ENCODE assay signal across 6 cellular contexts in the genomic region with DNA sequence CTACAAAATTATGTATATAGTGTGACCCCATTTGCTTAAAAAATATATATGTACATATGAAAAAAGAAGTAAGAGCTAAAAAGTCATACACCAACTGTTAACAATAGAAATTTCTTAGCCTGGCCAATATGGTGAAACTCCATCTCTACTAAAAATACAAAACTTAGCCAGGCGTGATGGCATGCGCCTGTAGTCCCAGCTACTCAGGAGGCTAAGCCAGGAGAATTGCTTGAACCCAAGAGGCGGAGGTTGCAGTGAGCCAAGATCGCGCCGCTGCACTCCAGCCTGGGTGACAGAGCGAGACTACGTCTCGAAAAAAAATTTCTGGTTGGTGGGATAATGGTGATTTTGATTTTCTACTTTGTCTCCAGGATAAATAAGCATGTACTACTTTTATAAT. TPM values are rescaled to one million over a fixed set of nuclear protein-coding genes. Genes with fewer than 3 reads are reported as not detected.
DNase-seq lines count a peak whose midpoint lies in the region; ATAC-seq and TF ChIP-seq lines count a peak whose summit lies in the region.
"Not testable (repeated sequence)": the region's sequence is repeated elsewhere in the genome, so short reads cannot be mapped to it uniquely, and the experiment has no call there.

No MANE protein-coding gene starts in this region.

- peak overlapping the region; percentile 64 for H3K27ac ChIP-seq in angular gyrus (ENCODE audit: low read depth, low read length)
- peak overlapping the region; percentile 39 for H3K27ac ChIP-seq in cingulate gyrus (ENCODE audit: low read depth, low read length)
- peak overlapping the region; percentile 47 to 51 for H3K27ac ChIP-seq in right atrium auricular region
- H3K27ac ChIP-seq in psoas muscle: peak overlapping the region; percentile 76
- H3K27ac ChIP-seq in substantia nigra (ENCODE audit: low read depth, low read length, poor library complexity, severe bottlenecking): peak overlapping the region; percentile 84

- ATAC-seq in psoas muscle: peak in 3 of 4 donors; percentile 44 to 81 (median 64)

- not testable (repeated sequence) for H3K4me3 ChIP-seq in right atrium auricular region, psoas muscle

- 56 to 65% (median 60%) methylated on average over 9 of the region's 9 CpGs for whole genome bisulfite sequencing in psoas muscle, 3 donors

- H3K4me1 ChIP-seq in right atrium auricular region: peaks cover 0 to 25% of the 10 kb centered on the region in 2 donors
- H3K4me1 ChIP-seq in psoas muscle: peaks cover 33% of the 10 kb centered on the region

- H3K9me3 ChIP-seq in right atrium auricular region, psoas muscle: not testable (repeated sequence)

- TF ChIP-seq CTCF in right atrium auricular region (IDR thresholded peaks at IDR 0.05); psoas muscle (IDR thresholded peaks at IDR 0.05): not testable (repeated sequence)

- H3K36me3 ChIP-seq in right atrium auricular region; psoas muscle (ENCODE audit: insufficient read depth in 1 of 2, low read depth in 1 of 2): not testable (repeated sequence)

- H3K27me3 ChIP-seq in right atrium auricular region; psoas muscle (ENCODE audit: insufficient read depth in 3 of 3, low read length in 2 of 3): not testable (repeated sequence)

- peak; percentile 34 for DNase-seq in globus pallidus (ENCODE audit: low spot score)
- DNase-seq in right atrium auricular region (ENCODE audit: low spot score); psoas muscle; substantia nigra (lab: John Stamatoyannopoulos, UW): not testable (repeated sequence)

- intact Hi-C loops in psoas muscle (cut with DNase I): loop anchor here in 1 of 2 donors (10.0 kb wide), 1 partner anchor 407 kb away; no protein-coding TSS in a partner anchor

RNA-seq across cellular contexts. Expression of a gene that starts 34.4 kb away (rescaled TPM):
- total RNA-seq in right atrium auricular region (10 to 100 TPM; 50.0 to 56.3 TPM), psoas muscle (10 to 100 TPM; 13.0 to 24.9 (median 19.9) TPM)
- polyA plus RNA-seq in psoas muscle: 1 to 10 TPM; 3.4 to 9.3 (median 5.4) TPM
